ENCODE assay signal across 10 cellular contexts in the genomic region with DNA sequence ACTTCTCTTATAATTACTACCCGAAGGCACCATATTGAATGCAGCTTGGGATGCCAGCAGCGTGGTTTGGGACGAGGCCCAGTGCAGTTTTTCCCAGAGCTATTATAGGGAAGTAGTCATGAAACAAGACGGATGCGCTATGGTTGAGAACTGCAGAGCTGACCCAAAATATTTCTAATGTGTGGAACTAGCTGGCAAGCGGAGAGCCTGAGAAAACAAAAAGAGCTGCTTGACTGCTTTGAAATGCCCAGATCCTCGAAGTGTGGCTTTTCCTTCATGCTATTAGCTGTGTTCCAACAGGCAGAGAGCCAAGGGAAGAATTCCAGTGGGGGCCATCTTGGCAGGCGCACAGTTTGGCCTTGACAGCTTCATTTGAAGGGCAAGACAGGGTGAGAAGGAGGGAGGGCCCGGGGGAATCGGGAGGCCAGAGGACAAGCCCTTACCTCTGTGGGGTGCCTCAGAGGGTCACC.
A peak's percentile ranks its signal among the peaks of the same experiment; 100 is the strongest.
DNase-seq lines count a peak whose midpoint lies in the region; ATAC-seq and TF ChIP-seq lines count a peak whose summit lies in the region.
"Had no signal": no experiment of that assay in that cellular context is flagged by ENCODE, and none has a peak within 500 bp of the region (broad histone marks: within the 10 kb centered on the region; RNA-seq: fewer than 3 reads in every experiment).

No MANE protein-coding gene starts in this region.

- H3K9me2 ChIP-seq in hepatocyte (replicated peaks; ENCODE audit: insufficient read depth): no peaks in the 10 kb centered on the region

- no peak overlapping the region for H2AFZ ChIP-seq in hepatocyte
- H2AFZ ChIP-seq in smooth muscle cell (ENCODE audit: low read depth): no peak overlapping the region

- H4K20me1 ChIP-seq in hepatocyte (ENCODE audit: insufficient read depth, poor library complexity, severe bottlenecking): no peaks in the 10 kb centered on the region
- no peaks in the 10 kb centered on the region for H4K20me1 ChIP-seq in smooth muscle cell (ENCODE audit: low read depth)

- H3K4me1 ChIP-seq in hepatocyte (ENCODE audit: insufficient read depth) (peaks cover 12% of the 10 kb centered on the region), smooth muscle cell (ENCODE audit: low read depth) (no peaks in the 10 kb centered on the region)
- H3K4me1 ChIP-seq: Caco-2 had no signal

- intact Hi-C loops in sciatic nerve (cut with DNase I): no loop called here

- DNase-seq in G401 (ENCODE audit: low spot score) (peak; percentile 30), cardiac fibroblast (ENCODE audit: low read depth in 2 of 2) (peak; percentile 39 to 96), hepatocyte (ENCODE audit: low spot score) (peak; percentile 15), sciatic nerve (ENCODE audit: low spot score) (peak; percentile 77), D341Med (ENCODE audit: low spot score) (no peak), smooth muscle cell (lab: John Stamatoyannopoulos, UW; ENCODE audit: unreplicated experiment) (no peak), T1000 (lab: John Stamatoyannopoulos, UW) (no peak)
- DNase-seq: Caco-2, NCI-H82 had no signal

- no peaks in the 10 kb centered on the region for H3F3A ChIP-seq in smooth muscle cell (ENCODE audit: low read depth)

- no peaks in the 10 kb centered on the region for H3K9me3 ChIP-seq in hepatocyte (ENCODE audit: low read depth)
- H3K9me3 ChIP-seq in smooth muscle cell (replicated peaks; ENCODE audit: low read depth): no peaks in the 10 kb centered on the region
- H3K9me3 ChIP-seq: Caco-2 had no signal

- H3K4me3 ChIP-seq in cardiac fibroblast (replicated peaks in 1 of 2; ENCODE audit: low read depth in 2 of 2, low read length in 2 of 2): no peak overlapping the region
- H3K4me3 ChIP-seq in hepatocyte: no peak overlapping the region
- no peak overlapping the region for H3K4me3 ChIP-seq in smooth muscle cell

- H3K36me3 ChIP-seq in hepatocyte (replicated peaks; ENCODE audit: insufficient read depth, low read depth) (no peaks in the 10 kb centered on the region), smooth muscle cell (ENCODE audit: low read depth) (no peaks in the 10 kb centered on the region)

- H3K27ac ChIP-seq in hepatocyte (peak overlapping the region; percentile 8), smooth muscle cell (ENCODE audit: low read depth) (no peak overlapping the region)

- in situ Hi-C loops in G401 (cut with HindIII; ENCODE audit: low sequenced_read_pairs): no loop called here

- TF ChIP-seq CTCF in cardiac fibroblast (IDR thresholded peaks at IDR 0.05; ENCODE audit: low read depth, low read length): no peak
- TF ChIP-seq CTCF in hepatocyte (IDR thresholded peaks at IDR 0.05; ENCODE audit: poor library complexity): no peak
- no peak for TF ChIP-seq CTCF in smooth muscle cell (IDR thresholded peaks at IDR 0.05; ENCODE audit: borderline replicate concordance, insufficient read depth, poor library complexity, severe bottlenecking)

- no peak overlapping the region for H3K9ac ChIP-seq in smooth muscle cell (ENCODE audit: low read depth)

- ATAC-seq in sciatic nerve (peak; percentile 85), HG03469 (IDR thresholded peaks at IDR 0.05; ENCODE audit: unreplicated experiment) (no peak)

- 71% methylated on average over 10 of the region's 10 CpGs for WGBS in hepatocyte (ENCODE audit: low lambda C conversion rate, missing lambda C conversion rate)
- WGBS in smooth muscle cell (ENCODE audit: low lambda C conversion rate): 96% methylated on average over 10 of the region's 10 CpGs

- H3K79me2 ChIP-seq in hepatocyte: no peaks in the 10 kb centered on the region
- no peaks in the 10 kb centered on the region for H3K79me2 ChIP-seq in smooth muscle cell (ENCODE audit: low read depth)

- H3K27me3 ChIP-seq in hepatocyte (no peaks in the 10 kb centered on the region), smooth muscle cell (ENCODE audit: low read depth) (no peaks in the 10 kb centered on the region)

- no peak overlapping the region for H3K4me2 ChIP-seq in hepatocyte
- no peak overlapping the region for H3K4me2 ChIP-seq in smooth muscle cell

Comparison
In these comparisons a context has a peak if more than half of its experiments do, and no peak if none do; other contexts are left out.
1. DNase-seq: peak in G401 (single experiment), cardiac fibroblast (2 of 2), hepatocyte (single experiment) and sciatic nerve (single experiment); none in D341Med (single experiment), smooth muscle cell (single experiment) and T1000 (single experiment).